30 cellular contexts compared by ENCODE assay signal in the genomic region with DNA sequence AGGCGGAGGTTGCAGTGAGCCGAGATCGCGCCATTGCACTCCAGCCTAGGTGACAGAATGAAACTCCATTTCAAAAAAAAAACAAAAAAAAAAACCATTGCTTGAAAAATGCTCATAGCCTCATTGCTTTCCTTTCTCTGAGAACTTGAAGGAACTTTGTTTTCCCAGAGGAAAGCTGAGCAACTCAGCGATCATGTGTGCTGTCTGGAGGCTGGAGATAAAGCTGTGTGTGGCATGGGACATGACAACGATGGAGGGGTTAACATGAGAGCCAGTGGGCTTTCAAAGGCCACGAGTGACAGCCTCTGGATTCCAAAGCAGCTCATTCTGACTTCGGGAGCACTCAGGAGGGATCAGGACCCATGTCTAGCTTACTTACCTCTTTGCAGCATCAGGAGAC.
"Had no signal": no experiment of that assay in that cellular context is flagged by ENCODE, and none has a peak within 500 bp of the region (broad histone marks: within the 10 kb centered on the region; RNA-seq: fewer than 3 reads in every experiment).

No MANE protein-coding gene starts in this region.

- DNase-seq: activated CD4-positive, alpha-beta memory T cell treated with anti-CD3 and anti-CD28 coated beads for 36 hours; activated CD4-positive, alpha-beta T cell treated with anti-CD3 and anti-CD28 coated beads for 36 hours; activated CD4-positive, alpha-beta T cell treated with anti-CD3 and anti-CD28 coated beads, Interleukin-2, amount 10 ng/mL, durations not matched to agents 24 days and 14 days; activated CD4-positive, CD25-positive, alpha-beta regulatory T cell; activated CD4-positive, CD25-positive, alpha-beta regulatory T cell treated with anti-CD3 and anti-CD28 coated beads, Interleukin-2, amount 50 U/mL, for 72 hours; activated CD8-positive, alpha-beta memory T cell treated with anti-CD3 and anti-CD28 coated beads, Interleukin-2, amount 10 ng/mL, durations not matched to agents 7 days and 5 days; activated CD8-positive, alpha-beta memory T cell treated with anti-CD3 and anti-CD28 coated beads, Interleukin-2, amount 50 U/mL, for 4 hours; activated CD8-positive, alpha-beta T cell treated with anti-CD3 and anti-CD28 coated beads, Interleukin-2, amount 10 ng/mL, durations not matched to agents 7 days and 5 days; activated effector memory CD4-positive, alpha-beta T cell treated with anti-CD3 and anti-CD28 coated beads, Interleukin-2, amount 50 U/mL, for 16 hours; activated naive CD4-positive, alpha-beta T cell treated with anti-CD3 and anti-CD28 coated beads for 36 hours; activated naive CD8-positive, alpha-beta T cell treated with anti-CD3 and anti-CD28 coated beads for 36 hours; activated naive CD8-positive, alpha-beta T cell treated with anti-CD3 and anti-CD28 coated beads, Interleukin-2, amount 50 U/mL, for 24 hours; activated T-cell treated with anti-CD3 and anti-CD28 coated beads, Interleukin-2, amount 50 U/mL, for 1 hour; activated T-cell treated with anti-CD3 and anti-CD28 coated beads, Interleukin-2, amount 50 U/mL, for 48 hours; adrenal gland; amygdala; aorta; body of pancreas; caudate nucleus; cortex of kidney; dermis blood vessel endothelial cell; effector CD4-positive, alpha-beta T cell; effector memory CD8-positive, alpha-beta T cell; esophagus squamous epithelium; foreskin melanocyte; T-helper 1 cell; T-helper 17 cell; T1000 had no signal

- ATAC-seq: activated CD4-positive, alpha-beta T cell treated with anti-CD3 and anti-CD28 coated beads for 36 hours; activated CD8-positive, alpha-beta memory T cell treated with anti-CD3 and anti-CD28 coated beads, Interleukin-2, amount 10 ng/mL, durations not matched to agents 7 days and 5 days; activated CD8-positive, alpha-beta T cell treated with anti-CD3 and anti-CD28 coated beads, Interleukin-2, amount 10 ng/mL, durations not matched to agents 7 days and 5 days; activated naive CD8-positive, alpha-beta T cell treated with anti-CD3 and anti-CD28 coated beads, Interleukin-2, amount 50 U/mL, for 24 hours; body of pancreas; effector memory CD8-positive, alpha-beta T cell; gastroesophageal sphincter; T-helper 17 cell had no signal

- H3K4me1 ChIP-seq: esophagus squamous epithelium, gastroesophageal sphincter had no signal

- H3K9me3 ChIP-seq: adrenal gland, body of pancreas, esophagus squamous epithelium, gastroesophageal sphincter had no signal

- H3K27me3 ChIP-seq: adrenal gland, body of pancreas, esophagus squamous epithelium, gastroesophageal sphincter had no signal

- H3K27ac ChIP-seq: adrenal gland, body of pancreas, epithelial cell of prostate, esophagus squamous epithelium, gastroesophageal sphincter had no signal

- H3K4me3 ChIP-seq: adrenal gland, body of pancreas, esophagus squamous epithelium, gastroesophageal sphincter had no signal
